ENCODE assay signal across 24 cellular contexts in the genomic region with DNA sequence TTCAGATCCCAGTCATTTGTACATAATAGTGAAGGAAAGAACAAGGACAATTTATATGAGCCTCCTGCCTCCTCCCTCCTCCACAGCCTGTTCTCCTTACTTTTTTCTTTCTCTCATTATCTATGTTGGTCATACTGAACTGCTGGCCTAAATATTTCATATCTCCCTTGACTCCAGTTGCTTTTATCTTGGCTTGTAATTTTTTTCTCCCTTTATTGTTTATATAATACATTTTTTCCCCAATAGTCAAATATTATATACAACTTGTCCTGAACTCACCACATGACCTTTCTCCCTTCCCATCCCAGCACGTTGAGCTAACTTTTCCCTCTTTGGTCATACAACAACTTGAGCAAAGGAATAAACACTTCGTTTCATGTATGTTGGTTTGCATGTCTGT.
"Had no signal": no experiment of that assay in that cellular context is flagged by ENCODE, and none has a peak within 500 bp of the region (broad histone marks: within the 10 kb centered on the region; RNA-seq: fewer than 3 reads in every experiment).

No MANE protein-coding gene starts in this region.

- H3K27me3 Mint-ChIP-seq: dendritic cell treated with granulocyte-macrophage colony-stimulating factor and Interleukin-4, amounts not matched to agents 40 ng/mL and 50 ng/mL, for 4 days; stimulated activated naive CD8-positive, alpha-beta T cell treated with anti-CD3 and anti-CD28 coated beads, Interleukin-15, amount 100 ng/mL, for 72 hours had no signal

- H3K4me3 ChIP-seq: ascending aorta, breast epithelium, gastroesophageal sphincter, heart right ventricle, prostate gland, skin epidermis, vagina had no signal

- H3K4me3 Mint-ChIP-seq: dendritic cell treated with granulocyte-macrophage colony-stimulating factor and Interleukin-4, amounts not matched to agents 40 ng/mL and 50 ng/mL, for 4 days; neural crest cell; stimulated activated naive CD8-positive, alpha-beta T cell treated with anti-CD3 and anti-CD28 coated beads, Interleukin-15, amount 100 ng/mL, for 72 hours had no signal

- H3K27ac ChIP-seq: ascending aorta, breast epithelium, heart right ventricle, prostate gland, skin epidermis, vagina had no signal

- H3K4me1 ChIP-seq: breast epithelium, prostate gland had no signal

- H3K4me1 Mint-ChIP-seq: neural crest cell; stimulated activated naive CD8-positive, alpha-beta T cell treated with anti-CD3 and anti-CD28 coated beads, Interleukin-15, amount 100 ng/mL, for 72 hours had no signal

- H3K9me3 ChIP-seq: ascending aorta, breast epithelium, gastroesophageal sphincter, heart right ventricle, prostate gland, vagina had no signal

- H3K36me3 ChIP-seq: ascending aorta, breast epithelium, gastroesophageal sphincter, heart right ventricle, prostate gland, vagina had no signal

- ATAC-seq: gastroesophageal sphincter; heart right ventricle; left ventricle myocardium superior; right cardiac atrium; stimulated activated naive CD8-positive, alpha-beta T cell treated with anti-CD3 and anti-CD28 coated beads, Interleukin-15, amount 100 ng/mL, for 72 hours had no signal

- H3K27me3 ChIP-seq: ascending aorta, breast epithelium, gastroesophageal sphincter, heart right ventricle, vagina had no signal

- DNase-seq: activated CD4-positive, alpha-beta T cell treated with anti-CD3 and anti-CD28 coated beads, Interleukin-2, amount 50 U/mL, for 1 hour; activated CD8-positive, alpha-beta memory T cell treated with anti-CD3 and anti-CD28 coated beads, Interleukin-2, amount 50 U/mL, for 48 hours; activated effector memory CD4-positive, alpha-beta T cell treated with Interleukin-2 at 50 U/mL for 16 hours; activated naive CD4-positive, alpha-beta T cell treated with anti-CD3 and anti-CD28 coated beads, Interleukin-2, amount 50 U/mL, for 16 hours; activated T-cell treated with anti-CD3 and anti-CD28 coated beads, Interleukin-2, amount 50 U/mL, for 48 hours; cerebellar nuclear complex; effector memory CD4-positive, alpha-beta T cell; heart right ventricle; kidney glomerular epithelial cell; left ventricle myocardium superior; right cardiac atrium; stimulated activated CD4-positive, alpha-beta T cell treated with anti-CD3 and anti-CD28 coated beads, Interleukin-15, amount 100 ng/mL, for 24 hours; stimulated activated CD4-positive, alpha-beta T cell treated with anti-CD3 and anti-CD28 coated beads, Interleukin-2, amount 100 ng/mL, for 48 hours; stimulated activated naive CD8-positive, alpha-beta T cell treated with anti-CD3 and anti-CD28 coated beads, Interleukin-15, amount 100 ng/mL, for 72 hours; T1000; trophoblast cell had no signal

- H3K9me3 Mint-ChIP-seq: dendritic cell treated with granulocyte-macrophage colony-stimulating factor and Interleukin-4, amounts not matched to agents 40 ng/mL and 50 ng/mL, for 4 days; neural crest cell; stimulated activated naive CD8-positive, alpha-beta T cell treated with anti-CD3 and anti-CD28 coated beads, Interleukin-15, amount 100 ng/mL, for 72 hours had no signal

- H3K27ac Mint-ChIP-seq: dendritic cell treated with granulocyte-macrophage colony-stimulating factor and Interleukin-4, amounts not matched to agents 40 ng/mL and 50 ng/mL, for 4 days; stimulated activated naive CD8-positive, alpha-beta T cell treated with anti-CD3 and anti-CD28 coated beads, Interleukin-15, amount 100 ng/mL, for 72 hours had no signal
